In genomic region chr11:63554901-63555218, GRCh38 we compare ENCODE assay signal across 1 cellular context.
TF ChIP-seq lines count a peak whose summit lies in the region.

No MANE protein-coding gene starts in this region.

TF ChIP-seq in K562, 482 proteins besides CTCF, POLR2A, EP300 and RAD21:
- no peak for TF ChIP-seq MLX (CRISPR knock-in tag; conservative IDR thresholded peaks at IDR 0.05)
- no peak for TF ChIP-seq ZBTB7A (IDR thresholded peaks at IDR 0.05; ENCODE audit: borderline replicate concordance, control insufficient read depth, low read depth, low read length)
- TF ChIP-seq ZNF717 (CRISPR knock-in tag; IDR thresholded peaks at IDR 0.05), result no peak
- TF ChIP-seq ZNF24 (IDR thresholded peaks at IDR 0.05), result no peak
- TF ChIP-seq NONO (IDR thresholded peaks at IDR 0.05; ENCODE audit: low read depth in 2 of 2, low read length in 1 of 2), result no peak
- TF ChIP-seq ZKSCAN1 (IDR thresholded peaks at IDR 0.05; ENCODE audit: low read depth, low read length), result no peak
